ENCODE assay signal across 24 cellular contexts in the genomic region with DNA sequence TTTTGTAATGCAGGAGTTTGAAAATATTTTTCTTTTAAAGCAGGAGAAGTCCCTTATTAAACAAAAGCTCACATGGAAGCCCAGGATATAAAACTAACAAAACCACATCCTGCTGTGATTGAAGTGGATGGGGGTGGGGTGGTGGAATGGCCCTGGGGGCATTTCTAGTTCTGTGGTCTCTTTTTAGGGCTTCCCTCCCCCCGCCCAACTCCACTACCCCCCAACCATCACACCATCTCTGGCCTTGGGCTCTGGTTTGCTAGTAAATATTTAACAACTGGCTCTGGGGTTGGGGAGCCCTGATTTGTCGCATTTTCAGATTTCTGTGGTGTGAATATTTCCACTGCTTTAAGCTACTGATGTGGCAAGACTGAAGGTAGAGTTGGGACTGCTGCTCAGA.
DNase-seq lines count a peak whose midpoint lies in the region; ATAC-seq and TF ChIP-seq lines count a peak whose summit lies in the region.
"Had no signal": no experiment of that assay in that cellular context is flagged by ENCODE, and none has a peak within 500 bp of the region (broad histone marks: within the 10 kb centered on the region; RNA-seq: fewer than 3 reads in every experiment).

No MANE protein-coding gene starts in this region.

- CTCF ChIA-PET in Caco-2 (lab: Charles Lee), result interaction anchor here (0.7 kb wide), 1 partner anchor 447 kb away, joined by 8 read pairs; no protein-coding TSS in a partner anchor

- no peak for TF ChIP-seq POLR2A in esophagus squamous epithelium (IDR thresholded peaks at IDR 0.05)

- intact Hi-C loops in Caco-2 (cut with micrococcal nuclease; ENCODE audit: unreplicated experiment), result no loop called here
- intact Hi-C loops in left lung (cut with DNase I), result no loop called here
- intact Hi-C loops in esophagus squamous epithelium (cut with DNase I), result no loop called here

- H3K36me3 ChIP-seq in BLaER1 treated with 17β-estradiol and CSF1 and Interleukin-3, amounts not matched to agents 10 nM and 100 nM, result no peaks in the 10 kb centered on the region
- H3K36me3 ChIP-seq in Caco-2 (ENCODE audit: control insufficient read depth, insufficient read depth, low read length) (no peaks in the 10 kb centered on the region), left lung (no peaks in the 10 kb centered on the region), esophagus squamous epithelium (no peaks in the 10 kb centered on the region)

- BruUV-seq in Caco-2 (replicated peaks; lab: Mats Ljungman, UMichigan), result no TSS peak

- no peak for ATAC-seq in left lung
- ATAC-seq: GM12878, HepG2 had no signal

- peak; percentile 34 for DNase-seq in EH (ENCODE audit: low read depth)
- peak; percentile 78 for DNase-seq in M059J (ENCODE audit: low read depth)
- DNase-seq in glomerular visceral epithelial cell (ENCODE audit: extremely low spot score), result peak; percentile 6
- DNase-seq in Caco-2, result no peak
- no peak for DNase-seq in left lung
- DNase-seq in esophagus squamous epithelium (lab: John Stamatoyannopoulos, UW), result no peak
- DNase-seq in progenitor cell of endocrine pancreas (ENCODE audit: low spot score, unreplicated experiment), result no peak
- DNase-seq: C1 segment of cervical spinal cord; CD8-positive, alpha-beta memory T cell; DMS153; GDM1; H7; Karpas-422; NCI-H1092 treated with DMSO at 0.1 percent for 48 hours; NCI-H1436 treated with DMSO at 0.1 percent for 48 hours; NCI-H187 treated with DMSO at 0.1 percent for 48 hours; NCI-H2171 treated with DMSO at 0.1 percent for 48 hours; NCI-H345; NCI-H524; NCI-H774; T-helper 1 cell had no signal

- no peak overlapping the region for H3K27ac Mint-ChIP-seq in Caco-2 (ENCODE audit: unreplicated experiment)
- no peak overlapping the region for H3K27ac Mint-ChIP-seq in progenitor cell of endocrine pancreas

- no peaks in the 10 kb centered on the region for H3K27me3 ChIP-seq in BLaER1 treated with 17β-estradiol and CSF1 and Interleukin-3, amounts not matched to agents 10 nM and 100 nM
- H3K27me3 ChIP-seq in Caco-2 (replicated peaks; ENCODE audit: control insufficient read depth, insufficient read depth, low read length), result no peaks in the 10 kb centered on the region
- peaks cover 0 to 4% of the 10 kb centered on the region in 2 donors for H3K27me3 ChIP-seq in left lung
- peaks cover 0 to 16% (median 0%) of the 10 kb centered on the region in 4 donors for H3K27me3 ChIP-seq in esophagus squamous epithelium

- H3K27me3 Mint-ChIP-seq in Caco-2 (ENCODE audit: insufficient read depth, unreplicated experiment) (peaks cover 15% of the 10 kb centered on the region), progenitor cell of endocrine pancreas (peaks cover 6% of the 10 kb centered on the region)

- H3K9me3 ChIP-seq in BLaER1 treated with 17β-estradiol and CSF1 and Interleukin-3, amounts not matched to agents 10 nM and 100 nM (replicated peaks in 1 of 11), result 0 out of 22 replicates have a peak, but pooled peaks cover 0 to 6% (median 0%) of the 10 kb centered on the region in 11 experiments
- H3K9me3 ChIP-seq in Caco-2 (no peaks in the 10 kb centered on the region), left lung (no peaks in the 10 kb centered on the region), esophagus squamous epithelium (no peaks in the 10 kb centered on the region)

- 86 to 95% methylated on average over 2 of the region's 2 CpGs for WGBS in esophagus squamous epithelium, 2 donors

- no peaks in the 10 kb centered on the region for H3K4me1 Mint-ChIP-seq in Caco-2 (ENCODE audit: low read depth, unreplicated experiment)
- peaks cover 4% of the 10 kb centered on the region for H3K4me1 Mint-ChIP-seq in progenitor cell of endocrine pancreas (ENCODE audit: low read depth)

- 0 out of 22 replicates have a peak overlapping the region, but pooled peaks of 1 of the 11 experiments have one; percentile 2 for H3K27ac ChIP-seq in BLaER1 treated with 17β-estradiol and CSF1 and Interleukin-3, amounts not matched to agents 10 nM and 100 nM
- H3K27ac ChIP-seq in left lung, result no peak overlapping the region
- no peak overlapping the region for H3K27ac ChIP-seq in esophagus squamous epithelium

- TF ChIP-seq CTCF in Caco-2 (IDR thresholded peaks at IDR 0.05; ENCODE audit: insufficient read depth in 1 of 2, low read depth in 1 of 2, low read length in 1 of 2, severe bottlenecking in 1 of 2, unreplicated experiment in 1 of 2), result no peak
- TF ChIP-seq CTCF in left lung (IDR thresholded peaks at IDR 0.05), result no peak
- TF ChIP-seq CTCF in esophagus squamous epithelium (IDR thresholded peaks at IDR 0.05), result no peak
- TF ChIP-seq CTCF in progenitor cell of endocrine pancreas (IDR thresholded peaks at IDR 0.05; ENCODE audit: unreplicated experiment), result no peak

- H3K4me2 ChIP-seq in BLaER1 treated with 17β-estradiol and CSF1 and Interleukin-3, amounts not matched to agents 10 nM and 100 nM, result peak overlapping the region; percentile 52 to 95 (median 70); a peak in 21 of 22 replicates

- no peaks in the 10 kb centered on the region for H3K36me3 Mint-ChIP-seq in Caco-2 (ENCODE audit: insufficient read depth, unreplicated experiment)
- H3K36me3 Mint-ChIP-seq in progenitor cell of endocrine pancreas (ENCODE audit: insufficient read depth), result no peaks in the 10 kb centered on the region
- H3K36me3 Mint-ChIP-seq: CD8-positive, alpha-beta memory T cell had no signal

- POLR2A ChIA-PET in Caco-2 (lab: Charles Lee), result no interaction called here

- H3K4me3 Mint-ChIP-seq in Caco-2 (ENCODE audit: unreplicated experiment), result no peak overlapping the region
- H3K4me3 Mint-ChIP-seq in progenitor cell of endocrine pancreas (ENCODE audit: low read depth), result no peak overlapping the region
- H3K4me3 Mint-ChIP-seq: CD8-positive, alpha-beta memory T cell had no signal

- H3K4me3 ChIP-seq in BLaER1 treated with 17β-estradiol and CSF1 and Interleukin-3, amounts not matched to agents 10 nM and 100 nM, result no peak overlapping the region
- H3K4me3 ChIP-seq in Caco-2 (ENCODE audit: low read depth, low read length), result no peak overlapping the region
- H3K4me3 ChIP-seq in left lung, result no peak overlapping the region
- H3K4me3 ChIP-seq in esophagus squamous epithelium, result no peak overlapping the region
- H3K4me3 ChIP-seq: GM12878 had no signal

- peaks cover 34 to 62% (median 44%) of the 10 kb centered on the region in 10 experiments for H3K4me1 ChIP-seq in BLaER1 treated with 17β-estradiol and CSF1 and Interleukin-3, amounts not matched to agents 10 nM and 100 nM
- no peaks in the 10 kb centered on the region for H3K4me1 ChIP-seq in Caco-2
- H3K4me1 ChIP-seq in left lung, result no peaks in the 10 kb centered on the region
- H3K4me1 ChIP-seq in esophagus squamous epithelium, result peaks cover 0 to 16% (median 7%) of the 10 kb centered on the region in 3 donors

- H3K9ac ChIP-seq in BLaER1 treated with 17β-estradiol and CSF1 and Interleukin-3, amounts not matched to agents 10 nM and 100 nM, result no peak overlapping the region

- H3K9me3 Mint-ChIP-seq in Caco-2 (ENCODE audit: unreplicated experiment), result no peaks in the 10 kb centered on the region
- no peaks in the 10 kb centered on the region for H3K9me3 Mint-ChIP-seq in progenitor cell of endocrine pancreas (ENCODE audit: low read depth)
- H3K9me3 Mint-ChIP-seq: CD8-positive, alpha-beta memory T cell had no signal

- no peaks in the 10 kb centered on the region for H4K20me1 ChIP-seq in BLaER1 treated with 17β-estradiol and CSF1 and Interleukin-3, amounts not matched to agents 10 nM and 100 nM

Comparison
In these comparisons a context has a peak if more than half of its experiments do, and no peak if none do; other contexts are left out.
1. DNase-seq: peak in EH (single experiment), M059J (single experiment) and glomerular visceral epithelial cell (single experiment); none in Caco-2 (0 of 2), left lung (0 of 2), esophagus squamous epithelium (single experiment) and progenitor cell of endocrine pancreas (single experiment).